Comparison of ENCODE assay signal across 10 cellular contexts in the genomic region with DNA sequence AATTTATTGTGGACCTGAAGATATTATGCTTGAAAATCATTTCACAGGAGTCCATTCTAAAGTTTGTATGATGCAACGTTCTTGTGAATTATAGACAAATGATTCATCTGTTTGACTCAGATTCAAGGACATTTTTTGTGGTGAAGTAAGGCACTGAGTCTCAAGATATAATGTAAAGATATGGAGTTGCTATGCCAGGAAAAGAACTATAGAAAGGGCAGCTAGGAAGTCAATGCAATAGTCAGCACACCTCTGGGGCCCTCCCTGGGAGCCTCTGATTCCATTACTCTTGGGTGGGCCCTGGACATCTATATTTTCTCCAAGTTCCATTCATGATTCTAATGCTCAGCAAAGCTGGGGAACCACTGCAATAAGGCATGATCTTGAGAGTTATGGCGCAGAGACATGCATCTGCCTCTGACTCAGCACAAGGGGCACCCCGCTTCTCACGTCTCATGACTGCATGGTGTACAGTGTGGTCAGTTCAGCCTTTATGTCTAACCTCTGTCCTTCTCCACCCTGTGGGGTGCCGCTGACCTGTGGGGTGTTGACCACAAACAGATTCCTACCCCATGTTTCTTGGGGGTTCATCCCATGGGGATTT. TPM values are rescaled to one million over a fixed set of nuclear protein-coding genes. Genes with fewer than 3 reads are reported as not detected.
A peak's percentile ranks its signal among the peaks of the same experiment; 100 is the strongest.
DNase-seq lines count a peak whose midpoint lies in the region; ATAC-seq, FAIRE-seq and TF ChIP-seq lines count a peak whose summit lies in the region.
"Had no signal": no experiment of that assay in that cellular context is flagged by ENCODE, and none has a peak within 500 bp of the region (broad histone marks: within the 10 kb centered on the region; RNA-seq: fewer than 3 reads in every experiment).

No MANE protein-coding gene starts in this region.

- peak; percentile 92 for DNase-seq in EH (ENCODE audit: low read depth)
- peak; percentile 96 for DNase-seq in M059J (ENCODE audit: low read depth)
- DNase-seq in cardiac fibroblast (ENCODE audit: low read depth in 2 of 2): peak; percentile 93 to 97
- DNase-seq in omental fat pad (ENCODE audit: low spot score): no peak
- no peak for DNase-seq in KG1 (lab: John Stamatoyannopoulos, UW)
- DNase-seq in GM12891 (ENCODE audit: insufficient read length, low spot score): no peak
- no peak for DNase-seq in SK-N-DZ (ENCODE audit: low spot score)
- DNase-seq: pancreas had no signal

- H3K4me3 ChIP-seq in cardiac fibroblast (replicated peaks in 1 of 2; ENCODE audit: low read depth in 2 of 2, low read length in 2 of 2): no peak overlapping the region
- H3K4me3 ChIP-seq: pancreas had no signal

- ATAC-seq in omental fat pad (ENCODE audit: low FRiP score) (peak; percentile 57), HG03108 (IDR thresholded peaks at IDR 0.05; ENCODE audit: unreplicated experiment) (no peak)
- ATAC-seq: pancreas, Right ventricle myocardium inferior had no signal

- FAIRE-seq in GM12891 (lab: Jason Lieb, UNC): no peak
- FAIRE-seq: pancreas had no signal

- TF ChIP-seq CTCF in cardiac fibroblast (IDR thresholded peaks at IDR 0.05; ENCODE audit: low read depth, low read length): no peak
- TF ChIP-seq CTCF in omental fat pad (IDR thresholded peaks at IDR 0.05): no peak

- TF ChIP-seq POLR2A in GM12891 (IDR thresholded peaks at IDR 0.05; ENCODE audit: low read depth, low read length): no peak

TF ChIP-seq in GM12891, 5 proteins besides CTCF, POLR2A, EP300 and RAD21:
- TF ChIP-seq PAX5 (IDR thresholded peaks at IDR 0.05; ENCODE audit: insufficient read depth, low read length, severe bottlenecking): no peak
- TF ChIP-seq POLR2AphosphoS5 (IDR thresholded peaks at IDR 0.05; ENCODE audit: low read depth, low read length): no peak
- no peak for TF ChIP-seq TAF1 (IDR thresholded peaks at IDR 0.05; ENCODE audit: low read depth, low read length)
- no peak for TF ChIP-seq SPI1 (IDR thresholded peaks at IDR 0.05; ENCODE audit: low read depth, low read length)
- no peak for TF ChIP-seq POU2F2 (IDR thresholded peaks at IDR 0.05; ENCODE audit: low read depth, low read length)

RNA-seq across cellular contexts. Expression of a gene that starts 34.1 kb away (rescaled TPM):
- 27.9 and 37.8 TPM in 2 replicates for total RNA-seq in M059J (2014; rRNA removed; shearing (Covaris generic))
- total RNA-seq in omental fat pad: 100 to 1,000 TPM in 2 of 4 donors, 10 to 100 TPM in 2; 51.6 to 201 (median 99.1) TPM
- 2.0 TPM for polyA plus RNA-seq in GM12891 (2012; ENCODE audit: low read depth, missing spikeins)
- 9.5 and 10.3 TPM in 2 replicates for polyA plus RNA-seq in SK-N-DZ (2014; cell fraction: cytosol; rRNA removed)
- polyA plus RNA-seq in SK-N-DZ (2014; cell fraction: nucleus; rRNA removed): 8.1 and 8.4 TPM in 2 replicates

Comparison
In these comparisons a context has a peak if more than half of its experiments do, and no peak if none do; other contexts are left out.
1. DNase-seq: peak in EH (single experiment), M059J (single experiment) and cardiac fibroblast (2 of 2); none in omental fat pad (single experiment), KG1 (single experiment), GM12891 (single experiment) and SK-N-DZ (single experiment).